Comparison of ENCODE assay signal across 8 cellular contexts in genomic region chr6:31948753-31949413, GRCh38. TPM values are rescaled to one million over a fixed set of nuclear protein-coding genes. Genes with fewer than 3 reads are reported as not detected.
DNase-seq lines count a peak whose midpoint lies in the region; ATAC-seq and TF ChIP-seq lines count a peak whose summit lies in the region.
"Had no signal": no experiment of that assay in that cellular context is flagged by ENCODE, and none has a peak within 500 bp of the region (broad histone marks: within the 10 kb centered on the region; RNA-seq: fewer than 3 reads in every experiment).

No MANE protein-coding gene starts in this region.

- TF ChIP-seq CTCF in fibroblast of mammary gland (conservative IDR thresholded peaks at IDR 0.05; ENCODE audit: control insufficient read depth, insufficient read depth, low read depth, low read length) = no peak

- no peak for ATAC-seq in HG02763 (IDR thresholded peaks at IDR 0.05; ENCODE audit: unreplicated experiment)

- DNase-seq in AG08395 (ENCODE audit: low spot score) = peak; percentile 4
- DNase-seq in M059J (ENCODE audit: low read depth) = peak; percentile 90
- DNase-seq in fibroblast of mammary gland (ENCODE audit: low read depth) = peak; percentile 86
- DNase-seq in NCI-H2107 (lab: John Stamatoyannopoulos, UW) = no peak
- no peak for DNase-seq in mesenteric fat pad (ENCODE audit: low spot score)
- DNase-seq: activated naive CD4-positive, alpha-beta T cell treated with anti-CD3 and anti-CD28 coated beads, Interleukin-2, amount 50 U/mL, for 16 hours; stimulated activated CD4-positive, alpha-beta T cell treated with anti-CD3 and anti-CD28 coated beads, Interleukin-15, amount 100 ng/mL, for 24 hours had no signal

- H3K4me3 ChIP-seq in fibroblast of mammary gland (ENCODE audit: control insufficient read depth, low read depth, low read length) = no peak overlapping the region

RNA-seq across cellular contexts. Expression of gene CFB, which starts 3.0 kb away (rescaled TPM):
- 7.8 and 8.4 TPM in 2 replicates for total RNA-seq in M059J (2014; rRNA removed; shearing (Covaris generic))
- 38.0 TPM for total RNA-seq in mesenteric fat pad

RNA-seq across cellular contexts. Expression of gene NELFE, which starts 9.9 kb away (rescaled TPM):
- 201 and 228 TPM in 2 replicates for total RNA-seq in M059J (2014; rRNA removed; shearing (Covaris generic))
- total RNA-seq in mesenteric fat pad = 59.2 TPM

RNA-seq across cellular contexts. Expression of gene SKIC2, which starts 10.1 kb away (rescaled TPM):
- 60.4 and 72.3 TPM in 2 replicates for total RNA-seq in M059J (2014; rRNA removed; shearing (Covaris generic))
- total RNA-seq in mesenteric fat pad = 52.5 TPM

RNA-seq across cellular contexts. Expression of gene C2, which starts 21.4 kb away (rescaled TPM):
- total RNA-seq in M059J (2014; rRNA removed; shearing (Covaris generic)) = 2.9 and 3.3 TPM in 2 replicates
- total RNA-seq in mesenteric fat pad = 60.8 TPM

RNA-seq across cellular contexts. Expression of gene DXO, which starts 23.1 kb away (rescaled TPM):
- total RNA-seq in M059J (2014; rRNA removed; shearing (Covaris generic)) = 26.8 and 33.3 TPM in 2 replicates
- 17.1 TPM for total RNA-seq in mesenteric fat pad

Comparison
In these comparisons a context has a peak if more than half of its experiments do, and no peak if none do; other contexts are left out.
1. DNase-seq: peak in AG08395 (single experiment), M059J (single experiment) and fibroblast of mammary gland (single experiment); none in NCI-H2107 (single experiment) and mesenteric fat pad (single experiment).